Comparison of ENCODE assay signal across 9 cellular contexts in the genomic region with DNA sequence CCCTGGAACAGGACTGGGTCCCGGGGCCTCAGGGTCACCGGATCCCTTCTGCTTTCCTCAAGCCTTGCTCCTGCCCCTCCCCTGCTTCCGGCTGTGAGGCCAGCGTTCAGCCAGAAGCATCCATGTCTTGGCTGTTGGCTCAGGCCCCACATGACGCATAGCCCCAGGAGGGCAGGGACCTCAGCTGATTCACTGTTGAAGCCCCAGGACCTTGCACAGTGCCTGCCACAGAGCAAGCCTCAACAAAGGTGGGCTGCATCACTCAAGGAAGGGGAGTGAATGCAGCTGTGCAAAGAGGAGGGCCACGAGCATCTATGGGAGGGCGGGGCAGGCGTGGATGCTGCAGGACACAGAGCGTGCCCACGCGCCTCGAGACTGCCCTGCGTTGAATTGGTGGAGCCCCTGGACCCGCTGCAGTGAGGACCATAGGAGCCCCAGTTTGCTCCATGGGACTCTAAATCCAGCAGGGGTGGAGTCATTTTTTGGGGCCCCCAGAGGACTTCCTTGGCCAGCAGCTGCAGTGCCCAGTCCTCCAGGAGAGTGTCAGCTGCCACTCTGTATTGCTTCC. TPM values are rescaled to one million over a fixed set of nuclear protein-coding genes. Genes with fewer than 3 reads are reported as not detected.
DNase-seq lines count a peak whose midpoint lies in the region; ATAC-seq and TF ChIP-seq lines count a peak whose summit lies in the region.
"Had no signal": no experiment of that assay in that cellular context is flagged by ENCODE, and none has a peak within 500 bp of the region (broad histone marks: within the 10 kb centered on the region; RNA-seq: fewer than 3 reads in every experiment).

No MANE protein-coding gene starts in this region.

- in situ Hi-C loops in transverse colon (cut with MboI; ENCODE audit: low pct_ligation_motif_present in 1 of 4, low pct_unique_long_range_greater_than_20kb in 1 of 4, low sequenced_read_pairs in 3 of 4) = loop anchor here (5.0 to 10.0 kb wide), 3 partner anchors 57 to 65 kb away; no protein-coding TSS in a partner anchor

- H3K27me3 ChIP-seq in ACC112 (ENCODE audit: insufficient read depth, low read length) = no peaks in the 10 kb centered on the region
- H3K27me3 ChIP-seq in transverse colon = no peaks in the 10 kb centered on the region

- peak overlapping the region; percentile 87 for H3K27ac ChIP-seq in ACC112 (ENCODE audit: low read depth, low read length)
- H3K27ac ChIP-seq in transverse colon = peak overlapping the region in 3 of 4 donors; percentile 15 to 58 (median 50)

- H3K4me1 ChIP-seq in ACC112 (ENCODE audit: control insufficient read depth, insufficient read depth, low read length, unreplicated experiment) (peaks cover 26% of the 10 kb centered on the region), transverse colon (peaks cover 0 to 15% (median 7%) of the 10 kb centered on the region in 4 donors)

- H3K79me2 ChIP-seq in ACC112 (ENCODE audit: control insufficient read depth, insufficient read depth, low read length, unreplicated experiment) = no peaks in the 10 kb centered on the region

- DNase-seq in HFF-Myc (ENCODE audit: extremely low read depth, low read depth) = peak; percentile 78
- peak; percentile 97 for DNase-seq in astrocyte of the hippocampus (ENCODE audit: low read depth, low spot score)
- peak; percentile 43 for DNase-seq in left kidney (ENCODE audit: low read depth, low spot score)
- DNase-seq in transverse colon = peak; percentile 58
- DNase-seq in activated effector memory CD4-positive, alpha-beta T cell treated with anti-CD3 and anti-CD28 coated beads, Interleukin-2, amount 50 U/mL, for 16 hours = no peak
- DNase-seq in HuH-7 (ENCODE audit: low spot score) = no peak

- H3K4me3 ChIP-seq in ACC112 (ENCODE audit: low read depth, low read length) = peak overlapping the region; percentile 69
- peak overlapping the region; percentile 29 for H3K4me3 ChIP-seq in HFF-Myc (replicated peaks; ENCODE audit: low read depth, low read length)
- H3K4me3 ChIP-seq in transverse colon = peak overlapping the region in 2 of 4 donors; percentile 13 to 18

- no peak for TF ChIP-seq EP300 in transverse colon (IDR thresholded peaks at IDR 0.05; ENCODE audit: low read depth)

- no peak for ATAC-seq in GM21576 (IDR thresholded peaks at IDR 0.05; ENCODE audit: unreplicated experiment)

- no peaks in the 10 kb centered on the region for H3K9me3 ChIP-seq in transverse colon

- TF ChIP-seq CTCF in HFF-Myc (IDR thresholded peaks at IDR 0.05; ENCODE audit: low read depth, low read length, missing control alignments) (no peak), transverse colon (IDR thresholded peaks at IDR 0.05) (no peak)

- no peak overlapping the region for H2AFZ ChIP-seq in ACC112 (ENCODE audit: low read length, unreplicated experiment)

- H3K36me3 ChIP-seq in ACC112 (ENCODE audit: insufficient read depth, low read length) (no peaks in the 10 kb centered on the region), transverse colon (no peaks in the 10 kb centered on the region)

- intact Hi-C loops in transverse colon (cut with DNase I; ENCODE audit: low total_unique reads) = no loop called here

- TF ChIP-seq POLR2A in transverse colon (IDR thresholded peaks at IDR 0.05) = no peak

- WGBS in transverse colon (ENCODE audit: low coverage in 1 of 2), 2 donors = 37% methylated on average over 11 of the region's 14 CpGs; no CpG with 5 or more reads in 1 of the 2 donors

RNA-seq across cellular contexts. Expression of gene ITGA3, which starts 28.2 kb away (rescaled TPM):
- 100 to 1,000 TPM; 147 to 294 (median 171) TPM for total RNA-seq in transverse colon

RNA-seq across cellular contexts. Expression of gene DLX3, which starts 32.7 kb away (rescaled TPM):
- total RNA-seq in transverse colon = not detected
- total RNA-seq: dermis microvascular lymphatic vessel endothelial cell had no signal

RNA-seq across cellular contexts. Expression of gene DLX4, which starts 58.7 kb away (rescaled TPM):
- not detected for total RNA-seq in transverse colon
- total RNA-seq: dermis microvascular lymphatic vessel endothelial cell had no signal

Comparison
In these comparisons a context has a peak if more than half of its experiments do, and no peak if none do; other contexts are left out.
1. DNase-seq: peak in HFF-Myc (single experiment), astrocyte of the hippocampus (single experiment), left kidney (single experiment) and transverse colon (single experiment); none in activated effector memory CD4-positive, alpha-beta T cell treated with anti-CD3 and anti-CD28 coated beads, Interleukin-2, amount 50 U/mL, for 16 hours (single experiment) and HuH-7 (single experiment).